In the genomic region with DNA sequence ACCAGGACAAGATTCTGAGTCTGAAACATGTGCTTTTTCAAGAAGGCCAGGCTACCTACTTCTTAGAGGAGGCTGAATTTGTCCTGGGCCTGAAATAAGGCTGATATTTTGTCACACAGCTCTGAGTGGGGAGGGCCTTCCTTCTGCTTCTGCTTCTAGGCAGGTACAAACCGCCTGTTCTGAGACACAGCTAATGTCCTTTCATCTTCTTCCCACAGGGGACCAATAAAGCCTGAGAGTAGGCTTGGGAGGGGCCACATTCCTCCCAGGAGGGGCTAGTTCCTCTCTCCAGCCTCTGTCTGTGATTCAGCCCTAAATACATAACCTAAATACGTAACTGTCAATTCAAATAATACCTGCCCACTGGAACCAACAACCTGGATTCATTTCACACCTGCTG, we compare ENCODE assay signal across 26 cellular contexts. TPM values are rescaled to one million over a fixed set of nuclear protein-coding genes. Genes with fewer than 3 reads are reported as not detected.
DNase-seq lines count a peak whose midpoint lies in the region; ATAC-seq and TF ChIP-seq lines count a peak whose summit lies in the region.
"Had no signal": no experiment of that assay in that cellular context is flagged by ENCODE, and none has a peak within 500 bp of the region (broad histone marks: within the 10 kb centered on the region; RNA-seq: fewer than 3 reads in every experiment).

No MANE protein-coding gene starts in this region.

- peaks cover 39% of the 10 kb centered on the region for H3K4me1 Mint-ChIP-seq in activated T-helper 17 cell treated with anti-CD3 and anti-CD28 coated beads, Interleukin-2, amount 50 U/mL, for 72 hours
- H3K4me1 Mint-ChIP-seq: nephron had no signal

- TF ChIP-seq CTCF in HEK293 (tag by site-specific recombination; IDR thresholded peaks at IDR 0.05): no peak
- no peak for TF ChIP-seq CTCF in PC-3 (conservative IDR thresholded peaks at IDR 0.05; ENCODE audit: low read depth, low read length)

- H3K27ac Mint-ChIP-seq in activated T-helper 17 cell treated with anti-CD3 and anti-CD28 coated beads, Interleukin-2, amount 50 U/mL, for 72 hours: no peak overlapping the region
- H3K27ac Mint-ChIP-seq: activated naive CD8-positive, alpha-beta T cell treated with anti-CD3 and anti-CD28 coated beads, Interleukin-2, amount 50 U/mL, for 24 hours; nephron had no signal

- H3K36me3 Mint-ChIP-seq in activated T-helper 17 cell treated with anti-CD3 and anti-CD28 coated beads, Interleukin-2, amount 50 U/mL, for 72 hours (ENCODE audit: low read depth): no peaks in the 10 kb centered on the region

- no TSS peak for BruUV-seq in PC-3 (replicated peaks; lab: Mats Ljungman, UMichigan)

- H4K20me1 ChIP-seq in BLaER1 (no peaks in the 10 kb centered on the region), PC-3 (ENCODE audit: low read length) (no peaks in the 10 kb centered on the region)

- H3K9me2 ChIP-seq in PC-3 (replicated peaks; ENCODE audit: low read length): no peaks in the 10 kb centered on the region

- no peaks in the 10 kb centered on the region for H3K79me2 ChIP-seq in PC-3 (ENCODE audit: low read length)

- no peaks in the 10 kb centered on the region for H3K9me3 Mint-ChIP-seq in activated T-helper 17 cell treated with anti-CD3 and anti-CD28 coated beads, Interleukin-2, amount 50 U/mL, for 72 hours
- H3K9me3 Mint-ChIP-seq: activated naive CD8-positive, alpha-beta T cell treated with anti-CD3 and anti-CD28 coated beads, Interleukin-2, amount 50 U/mL, for 24 hours; nephron had no signal

- H3K9ac ChIP-seq in BLaER1: no peak overlapping the region
- H3K9ac ChIP-seq in PC-3 (ENCODE audit: low read length): no peak overlapping the region

- no peaks in the 10 kb centered on the region for H3K9me3 ChIP-seq in BLaER1
- H3K9me3 ChIP-seq in HEK293 (ENCODE audit: control insufficient read depth, insufficient read depth, low read depth, low read length): no peaks in the 10 kb centered on the region
- no peaks in the 10 kb centered on the region for H3K9me3 ChIP-seq in PC-3 (ENCODE audit: low read length)
- H3K9me3 ChIP-seq: Caco-2, mucosa of descending colon, transverse colon had no signal

- H3K4me3 Mint-ChIP-seq in activated T-helper 17 cell treated with anti-CD3 and anti-CD28 coated beads, Interleukin-2, amount 50 U/mL, for 72 hours: no peak overlapping the region
- H3K4me3 Mint-ChIP-seq: activated naive CD8-positive, alpha-beta T cell treated with anti-CD3 and anti-CD28 coated beads, Interleukin-2, amount 50 U/mL, for 24 hours; nephron had no signal

- H3K36me3 ChIP-seq in BLaER1 (no peaks in the 10 kb centered on the region), HEK293 (ENCODE audit: control insufficient read depth in 2 of 2, insufficient read depth in 1 of 2, low read length in 2 of 2) (no peaks in the 10 kb centered on the region), PC-3 (ENCODE audit: low read depth, low read length) (no peaks in the 10 kb centered on the region)
- H3K36me3 ChIP-seq: transverse colon had no signal

- CTCF ChIA-PET in HEK293 (lab: Yijun Ruan, JAX): interaction anchor here (1.0 kb wide), 1 partner anchor 31 kb away, joined by 7 read pairs; no protein-coding TSS in a partner anchor
- CTCF ChIA-PET in PC-3 (lab: Charles Lee): no interaction called here

- H3F3A ChIP-seq in PC-3 (ENCODE audit: low read length, unreplicated experiment): no peaks in the 10 kb centered on the region

- H3K27me3 ChIP-seq in BLaER1 (no peaks in the 10 kb centered on the region), PC-3 (ENCODE audit: low read length) (peaks cover 20% of the 10 kb centered on the region)
- H3K27me3 ChIP-seq: transverse colon had no signal

- H3K27ac ChIP-seq in BLaER1 (no peak overlapping the region), HEK293 (ENCODE audit: extremely low read depth, low read depth, low read length) (no peak overlapping the region), PC-3 (ENCODE audit: low read length) (no peak overlapping the region)
- H3K27ac ChIP-seq: HL-60, SK-N-MC, transverse colon had no signal

- H3K4me3 ChIP-seq in BLaER1: no peak overlapping the region
- no peak overlapping the region for H3K4me3 ChIP-seq in HEK293 (ENCODE audit: low read depth, low read length)
- no peak overlapping the region for H3K4me3 ChIP-seq in PC-3 (ENCODE audit: low read length)
- H3K4me3 ChIP-seq: lung, mucosa of descending colon, SK-N-MC, transverse colon had no signal

- H3K4me1 ChIP-seq in BLaER1: peaks cover 12% of the 10 kb centered on the region
- H3K4me1 ChIP-seq in HEK293 (ENCODE audit: control insufficient read depth, insufficient read depth, low read length): no peaks in the 10 kb centered on the region
- no peaks in the 10 kb centered on the region for H3K4me1 ChIP-seq in PC-3 (ENCODE audit: insufficient read depth, low read length)
- H3K4me1 ChIP-seq: transverse colon had no signal

- ATAC-seq in PC-3 (no peak), GM19324 (IDR thresholded peaks at IDR 0.05; ENCODE audit: low FRiP score, unreplicated experiment) (no peak), GM21390 (IDR thresholded peaks at IDR 0.05; ENCODE audit: unreplicated experiment) (no peak), HG03159 (IDR thresholded peaks at IDR 0.05; ENCODE audit: unreplicated experiment) (no peak)
- ATAC-seq in activated T-helper 17 cell treated with anti-CD3 and anti-CD28 coated beads, Interleukin-2, amount 50 U/mL, for 72 hours (replicated peaks): no peak
- ATAC-seq: activated naive CD8-positive, alpha-beta T cell treated with anti-CD3 and anti-CD28 coated beads, Interleukin-2, amount 50 U/mL, for 24 hours; mucosa of descending colon had no signal

- H3K4me2 ChIP-seq in BLaER1: peak overlapping the region; percentile 16
- H3K4me2 ChIP-seq in PC-3 (ENCODE audit: low read length): no peak overlapping the region

- peaks cover 3% of the 10 kb centered on the region for H3K27me3 Mint-ChIP-seq in activated T-helper 17 cell treated with anti-CD3 and anti-CD28 coated beads, Interleukin-2, amount 50 U/mL, for 72 hours

- POLR2A ChIA-PET in HEK293 (lab: Yijun Ruan, JAX): no interaction called here
- POLR2A ChIA-PET in PC-3 (lab: Charles Lee; ENCODE audit: unreplicated experiment): no interaction called here

- intact Hi-C loops in PC-3 (cut with micrococcal nuclease): no loop called here

- H2AFZ ChIP-seq in PC-3 (ENCODE audit: low read length): no peak overlapping the region

- DNase-seq in NCI-H2107 treated with DMSO at 0.1 percent for 48 hours (lab: John Stamatoyannopoulos, UW; ENCODE audit: unreplicated experiment) (peak; percentile 98), PC-3 (peak; percentile 8)
- DNase-seq: activated CD4-positive, alpha-beta T cell treated with anti-CD3 and anti-CD28 coated beads for 1 hour; activated effector memory CD4-positive, alpha-beta T cell treated with Interleukin-2 at 50 U/mL for 16 hours; activated naive CD8-positive, alpha-beta T cell treated with anti-CD3 and anti-CD28 coated beads, Interleukin-2, amount 50 U/mL, for 24 hours; activated T-cell treated with anti-CD3 and anti-CD28 coated beads for 4 hours; Caco-2; central memory CD4-positive, alpha-beta T cell; DND-41; GOT3; mucosa of descending colon; NCI-H2171 treated with DMSO at 0.1 percent for 48 hours; NCI-H774; OCI-M1; T-helper 2 cell; transverse colon had no signal

TF ChIP-seq in HEK293, 187 proteins besides CTCF, POLR2A, EP300 and RAD21 (continues in another document):
- TF ChIP-seq, protein P1, sequence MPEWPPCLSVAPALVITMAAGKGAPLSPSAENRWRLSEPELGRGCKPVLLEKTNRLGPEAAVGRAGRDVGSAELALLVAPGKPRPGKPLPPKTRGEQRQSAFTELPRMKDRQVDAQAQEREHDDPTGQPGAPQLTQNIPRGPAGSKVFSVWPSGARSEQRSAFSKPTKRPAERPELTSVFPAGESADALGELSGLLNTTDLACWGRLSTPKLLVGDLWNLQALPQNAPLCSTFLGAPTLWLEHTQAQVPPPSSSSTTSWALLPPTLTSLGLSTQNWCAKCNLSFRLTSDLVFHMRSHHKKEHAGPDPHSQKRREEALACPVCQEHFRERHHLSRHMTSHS (tag by site-specific recombination; IDR thresholded peaks at IDR 0.05): no peak
- TF ChIP-seq OSR2 (tag by site-specific recombination; IDR thresholded peaks at IDR 0.05): 0 out of 2 replicates have a peak, but pooled peaks have one; percentile 52
- no peak for TF ChIP-seq ZBTB6 (tag by site-specific recombination; IDR thresholded peaks at IDR 0.05)
- TF ChIP-seq ZSCAN18 (tag by site-specific recombination; IDR thresholded peaks at IDR 0.05): no peak

RNA-seq across cellular contexts. Expression of gene CRYGS, which starts 34.8 kb away (rescaled TPM):
- total RNA-seq in PC-3 (2014; rRNA removed): 3.4 and 4.4 TPM in 2 replicates
- 1 to 10 TPM; 2.4 to 4.9 TPM for total RNA-seq in activated T-helper 17 cell treated with anti-CD3 and anti-CD28 coated beads, Interleukin-2, amount 50 U/mL, for 72 hours

RNA-seq across cellular contexts. Expression of gene TBCCD1, which starts 57.7 kb away (rescaled TPM):
- total RNA-seq in PC-3 (2014; rRNA removed): 16.6 and 17.0 TPM in 2 replicates
- total RNA-seq in activated T-helper 17 cell treated with anti-CD3 and anti-CD28 coated beads, Interleukin-2, amount 50 U/mL, for 72 hours: 1 to 10 TPM; 7.8 to 9.7 TPM
